Comparison of ENCODE assay signal across 9 cellular contexts in genomic region chr20:3727333-3728035, GRCh38. TPM values are rescaled to one million over a fixed set of nuclear protein-coding genes. Genes with fewer than 3 reads are reported as not detected.
DNase-seq lines count a peak whose midpoint lies in the region; ATAC-seq, FAIRE-seq and TF ChIP-seq lines count a peak whose summit lies in the region.
"Had no signal": no experiment of that assay in that cellular context is flagged by ENCODE, and none has a peak within 500 bp of the region (broad histone marks: within the 10 kb centered on the region; RNA-seq: fewer than 3 reads in every experiment).

No MANE protein-coding gene starts in this region.

- intact Hi-C loops in mucosa of descending colon (cut with DNase I, micrococcal nuclease) = no loop called here
- intact Hi-C loops in CD4-positive, alpha-beta memory T cell (cut with micrococcal nuclease) = no loop called here

- H3K79me2 ChIP-seq in astrocyte (ENCODE audit: insufficient read depth, low read length) = no peaks in the 10 kb centered on the region
- no peaks in the 10 kb centered on the region for H3K79me2 ChIP-seq in H9 (ENCODE audit: insufficient read depth, low read length)

- H2BK5ac ChIP-seq in H9 (ENCODE audit: insufficient read length, low read length) = no peak overlapping the region

- H3K9me3 ChIP-seq in astrocyte (ENCODE audit: insufficient read depth, low read depth, low read length) = no peaks in the 10 kb centered on the region
- no peaks in the 10 kb centered on the region for H3K9me3 ChIP-seq in mucosa of descending colon
- H3K9me3 ChIP-seq in CD4-positive, alpha-beta memory T cell (ENCODE audit: control insufficient read depth in 1 of 2, low read length in 2 of 2) = no peaks in the 10 kb centered on the region
- H3K9me3 ChIP-seq in H9 (ENCODE audit: control insufficient read depth, low read depth, low read length) = no peaks in the 10 kb centered on the region

- no peak overlapping the region for H3K56ac ChIP-seq in H9 (ENCODE audit: insufficient read length, low read depth, low read length)

- H3K4me3 Mint-ChIP-seq in astrocyte (ENCODE audit: unreplicated experiment) (no peak overlapping the region), H9 (no peak overlapping the region)
- no peak overlapping the region for H3K4me3 Mint-ChIP-seq in CD4-positive, alpha-beta memory T cell

- H3K27me3 ChIP-seq in astrocyte (ENCODE audit: insufficient read depth, low read length) (peaks cover 18% of the 10 kb centered on the region), H9 (ENCODE audit: insufficient read depth, low read length) (no peaks in the 10 kb centered on the region; the same call in 1 of the 2 replicates)
- H3K27me3 ChIP-seq in CD4-positive, alpha-beta memory T cell (ENCODE audit: insufficient read depth, low read length) = peaks cover 13% of the 10 kb centered on the region

- H4K8ac ChIP-seq in H9 (replicated peaks; ENCODE audit: insufficient read length, low read depth, low read length) = no peak overlapping the region

- H2BK15ac ChIP-seq in H9 (ENCODE audit: low read depth, low read length) = no peak overlapping the region

- H3K9me3 Mint-ChIP-seq in astrocyte (ENCODE audit: unreplicated experiment) (peaks cover 2% of the 10 kb centered on the region), H9 (peaks cover 0 to 3% of the 10 kb centered on the region in 2 experiments; a peak in 2 of 5 replicates)
- no peaks in the 10 kb centered on the region for H3K9me3 Mint-ChIP-seq in CD4-positive, alpha-beta memory T cell

- POLR2A ChIA-PET in CD4-positive, alpha-beta memory T cell (lab: Charles Lee; ENCODE audit: partially characterized antibody) = no interaction called here

- no CpG with 5 or more reads among the region's 12 CpGs for WGBS in H9 (ENCODE audit: extremely low coverage, insufficient read length, low lambda C conversion rate)

- H3K4me1 ChIP-seq in astrocyte (ENCODE audit: insufficient read depth, low read length) (peaks cover 6% of the 10 kb centered on the region), mucosa of descending colon (ENCODE audit: low read depth) (no peaks in the 10 kb centered on the region), H9 (ENCODE audit: insufficient read depth, low read length) (no peaks in the 10 kb centered on the region)
- H3K4me1 ChIP-seq in CD4-positive, alpha-beta memory T cell (ENCODE audit: insufficient read depth, low read length) = no peaks in the 10 kb centered on the region

- CTCF ChIA-PET in CD4-positive, alpha-beta memory T cell (lab: Charles Lee; ENCODE audit: partially characterized antibody) = no interaction called here

- ATAC-seq in mucosa of descending colon (peak; percentile 44), HG03139 (IDR thresholded peaks at IDR 0.05; ENCODE audit: unreplicated experiment) (no peak)

- no peak for TF ChIP-seq CTCF in astrocyte (IDR thresholded peaks at IDR 0.05; ENCODE audit: insufficient read depth, low read depth, low read length)
- no peak for TF ChIP-seq CTCF in mucosa of descending colon (IDR thresholded peaks at IDR 0.05)
- no peak for TF ChIP-seq CTCF in H9 (conservative IDR thresholded peaks at IDR 0.05)

- no peak overlapping the region for H2BK20ac ChIP-seq in H9 (ENCODE audit: low read depth, low read length, poor library complexity, severe bottlenecking)

- H3K36me3 Mint-ChIP-seq in astrocyte (ENCODE audit: low read depth, unreplicated experiment) = no peaks in the 10 kb centered on the region
- no peaks in the 10 kb centered on the region for H3K36me3 Mint-ChIP-seq in CD4-positive, alpha-beta memory T cell
- H3K36me3 Mint-ChIP-seq in H9 (ENCODE audit: insufficient read depth in 1 of 3, low read depth in 3 of 3) = no peaks in the 10 kb centered on the region

- H2BK120ac ChIP-seq in H9 (ENCODE audit: low read depth, low read length, poor library complexity, severe bottlenecking) = no peak overlapping the region

- no peak overlapping the region for H2BK12ac ChIP-seq in H9 (ENCODE audit: insufficient read length, low read depth, low read length)

- H2AFZ ChIP-seq in astrocyte (ENCODE audit: low read depth, low read length) (peak overlapping the region; percentile 26), H9 (ENCODE audit: low read length) (no peak overlapping the region)

- H3K23ac ChIP-seq in H9 (ENCODE audit: insufficient read length, low read depth, low read length) = no peak overlapping the region

- H3K4ac ChIP-seq in H9 (ENCODE audit: low read depth, low read length) = no peak overlapping the region

- no peaks in the 10 kb centered on the region for H3K36me3 ChIP-seq in astrocyte (ENCODE audit: insufficient read depth, low read length)
- no peaks in the 10 kb centered on the region for H3K36me3 ChIP-seq in mucosa of descending colon (ENCODE audit: low read depth)
- H3K36me3 ChIP-seq in CD4-positive, alpha-beta memory T cell (ENCODE audit: insufficient read depth, low read length) = no peaks in the 10 kb centered on the region

- no peak overlapping the region for H4K91ac ChIP-seq in H9 (ENCODE audit: insufficient read length, low read depth, low read length)

- no peaks in the 10 kb centered on the region for H3K79me1 ChIP-seq in H9 (ENCODE audit: insufficient read depth, low read depth, low read length, poor library complexity, severe bottlenecking)

- H3K27ac Mint-ChIP-seq in astrocyte (ENCODE audit: unreplicated experiment) (no peak overlapping the region), H9 (no peak overlapping the region)
- peak overlapping the region in 1 of 7 donors; percentile 22 for H3K27ac Mint-ChIP-seq in CD4-positive, alpha-beta memory T cell

- no peak overlapping the region for H3K18ac ChIP-seq in H9 (ENCODE audit: insufficient read length, low read depth, low read length)

- H3K9ac ChIP-seq in astrocyte (ENCODE audit: low read length) (peak overlapping the region; percentile 26), H9 (ENCODE audit: extremely low read depth, insufficient read length, low read length) (no peak overlapping the region)

- DNase-seq in Ammon's horn (ENCODE audit: low spot score) (peak; percentile 40), astrocyte (ENCODE audit: low read depth) (peak; percentile 64), mucosa of descending colon (peak in 1 of 3 donors; percentile 18), H9 (no peak)
- no peak for DNase-seq in CD4-positive, alpha-beta memory T cell
- DNase-seq: activated CD4-positive, CD25-positive, alpha-beta regulatory T cell; midbrain; NCI-H1105 treated with DMSO at 0.1 percent for 48 hours had no signal

- FAIRE-seq in astrocyte (lab: Jason Lieb, UNC) = peak; percentile 26

- H3K4me1 Mint-ChIP-seq in astrocyte (ENCODE audit: low read depth, unreplicated experiment) (peaks cover 6% of the 10 kb centered on the region), H9 (peaks cover 0 to 15% of the 10 kb centered on the region in 2 experiments; a peak in 2 of 4 replicates)
- H3K4me1 Mint-ChIP-seq in CD4-positive, alpha-beta memory T cell = peaks cover 0 to 2% (median 0%) of the 10 kb centered on the region in 4 donors

- H3K27me3 Mint-ChIP-seq in astrocyte (ENCODE audit: low read depth, unreplicated experiment) (peaks cover 45% of the 10 kb centered on the region), H9 (ENCODE audit: low read depth) (peaks cover 51% of the 10 kb centered on the region)
- H3K27me3 Mint-ChIP-seq in CD4-positive, alpha-beta memory T cell = peaks cover 30 to 45% of the 10 kb centered on the region in 2 donors

- H3K27ac ChIP-seq in astrocyte (ENCODE audit: low read depth, low read length) (no peak overlapping the region), H9 (ENCODE audit: insufficient read length, low read depth, low read length) (no peak overlapping the region)
- H3K27ac ChIP-seq in CD4-positive, alpha-beta memory T cell (ENCODE audit: low read depth, low read length) = no peak overlapping the region

- H2AK5ac ChIP-seq in H9 (ENCODE audit: insufficient read length, low read length) = no peak overlapping the region

- peak overlapping the region; percentile 55 for H3K4me2 ChIP-seq in astrocyte (ENCODE audit: low read length)
- H3K4me2 ChIP-seq in H9 (ENCODE audit: insufficient read depth, insufficient read length, low read length) = no peak overlapping the region

- H4K20me1 ChIP-seq in astrocyte (ENCODE audit: insufficient read depth, low read length) (no peaks in the 10 kb centered on the region), H9 (ENCODE audit: control insufficient read depth, insufficient read depth, insufficient read length) (no peaks in the 10 kb centered on the region)

- no peak overlapping the region for H3K4me3 ChIP-seq in astrocyte (ENCODE audit: insufficient read depth, low read depth, low read length)
- no peak overlapping the region for H3K4me3 ChIP-seq in mucosa of descending colon
- H3K4me3 ChIP-seq in CD4-positive, alpha-beta memory T cell (ENCODE audit: low read length in 2 of 2) = no peak overlapping the region

- no peaks in the 10 kb centered on the region for H3K23me2 ChIP-seq in H9 (ENCODE audit: insufficient read length, low read depth, low read length, poor library complexity, severe bottlenecking)

- no peak overlapping the region for H3T11ph ChIP-seq in H9 (ENCODE audit: low read length)

- H3K14ac ChIP-seq in H9 (ENCODE audit: insufficient read depth, low read length) = no peak overlapping the region; the same call in 1 of the 2 replicates

- no peak overlapping the region for H4K5ac ChIP-seq in H9 (ENCODE audit: insufficient read length, low read depth, low read length)

RNA-seq across cellular contexts. Expression of gene HSPA12B, which starts 5.0 kb away (rescaled TPM):
- not detected in 2 replicates for total RNA-seq in astrocyte
- 1 to 10 TPM; 1.2 to 5.9 (median 3.4) TPM for total RNA-seq in mucosa of descending colon
- not detected for total RNA-seq in CD4-positive, alpha-beta memory T cell
- under 1 TPM in 1 of 2 donors, not detected in 1; 0.22 TPM for polyA plus RNA-seq in CD4-positive, alpha-beta memory T cell
- 2.7 and 2.9 TPM in 2 replicates for total RNA-seq in H9 (2021)

RNA-seq across cellular contexts. Expression of gene SIGLEC1, which starts 15.1 kb away (rescaled TPM):
- total RNA-seq in astrocyte (not detected in 2 replicates), mucosa of descending colon (10 to 100 TPM in 2 of 3 donors, 1 to 10 TPM in 1; 3.3 to 21.7 (median 12.2) TPM), H9 (2021) (not detected in 2 replicates)
- under 1 TPM; 0.30 to 0.32 TPM for total RNA-seq in CD4-positive, alpha-beta memory T cell
- polyA plus RNA-seq in CD4-positive, alpha-beta memory T cell = not detected

RNA-seq across cellular contexts. Expression of gene ADISSP, which starts 40.1 kb away (rescaled TPM):
- total RNA-seq in astrocyte (35.7 and 43.2 TPM in 2 replicates), mucosa of descending colon (10 to 100 TPM; 14.5 to 69.6 (median 26.5) TPM), H9 (2021) (79.2 and 80.9 TPM in 2 replicates)
- total RNA-seq in CD4-positive, alpha-beta memory T cell = 10 to 100 TPM; 15.7 to 17.3 TPM
- polyA plus RNA-seq in CD4-positive, alpha-beta memory T cell = 10 to 100 TPM; 16.3 to 31.5 TPM

RNA-seq across cellular contexts. Expression of gene ADAM33, which starts 45.7 kb away (rescaled TPM):
- total RNA-seq in astrocyte = 2.3 and 3.0 TPM in 2 replicates
- 10 to 100 TPM in 1 of 3 donors, 1 to 10 TPM in 2; 6.4 to 86.6 (median 9.7) TPM for total RNA-seq in mucosa of descending colon
- total RNA-seq in CD4-positive, alpha-beta memory T cell = not detected
- not detected for polyA plus RNA-seq in CD4-positive, alpha-beta memory T cell
- 4.0 and 4.4 TPM in 2 replicates for total RNA-seq in H9 (2021)

RNA-seq across cellular contexts. Expression of gene SPEF1, which starts 53.8 kb away (rescaled TPM):
- 0.45 and 1.2 TPM in 2 replicates for total RNA-seq in astrocyte
- total RNA-seq in mucosa of descending colon = under 1 TPM in 1 of 3 donors, not detected in 2; 0.19 TPM
- total RNA-seq in CD4-positive, alpha-beta memory T cell = not detected
- polyA plus RNA-seq in CD4-positive, alpha-beta memory T cell = under 1 TPM in 1 of 2 donors, not detected in 1; 0.15 TPM
- total RNA-seq in H9 (2021) = 0.22 and 0.24 TPM in 2 replicates

Comparison
In these comparisons a context has a peak if more than half of its experiments do, and no peak if none do; other contexts are left out.
1. DNase-seq: peak in Ammon's horn (single experiment) and astrocyte (single experiment); none in CD4-positive, alpha-beta memory T cell (0 of 5) and H9 (single experiment).